ENCODE assay signal across 9 cellular contexts in the genomic region with DNA sequence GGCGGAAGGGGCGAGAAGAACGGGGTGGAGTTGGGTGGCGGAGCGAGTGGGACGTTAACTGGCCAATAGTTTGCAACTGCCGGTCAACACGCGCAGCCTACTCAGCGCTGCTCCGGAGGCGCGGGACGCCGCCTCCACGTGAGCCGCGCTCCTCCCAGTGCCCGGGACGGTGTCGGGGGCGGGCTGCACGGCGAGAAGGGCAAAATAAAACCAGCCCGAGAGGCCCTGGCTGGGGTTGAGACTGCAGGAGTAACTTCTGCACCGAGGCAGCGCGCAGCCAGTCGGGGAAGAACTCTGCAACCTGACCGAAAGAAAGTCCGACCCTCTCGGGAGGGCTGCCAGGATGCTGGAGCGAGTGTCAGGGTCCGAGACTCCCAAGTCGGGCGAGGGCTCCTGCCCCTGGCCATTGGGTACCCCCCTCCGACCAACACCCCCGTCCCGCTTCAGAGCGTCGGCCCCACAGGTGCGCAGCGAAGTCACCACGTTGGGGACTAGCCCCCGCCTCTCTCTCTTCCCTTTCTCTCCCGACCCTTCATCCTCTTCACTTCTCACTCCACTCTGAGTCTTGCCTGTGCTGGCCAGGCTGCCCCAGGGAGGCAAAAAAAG. TPM values are rescaled to one million over a fixed set of nuclear protein-coding genes. Genes with fewer than 3 reads are reported as not detected.
DNase-seq lines count a peak whose midpoint lies in the region; TF ChIP-seq lines count a peak whose summit lies in the region.
"Had no signal": no experiment of that assay in that cellular context is flagged by ENCODE, and none has a peak within 500 bp of the region (broad histone marks: within the 10 kb centered on the region; RNA-seq: fewer than 3 reads in every experiment).

No MANE protein-coding gene starts in this region.

- CTCF ChIA-PET in A673 (lab: Charles Lee) = no interaction called here

- peak overlapping the region; percentile 48 for H3K4me3 ChIP-seq in LNCaP clone FGC (ENCODE audit: low read depth, low read length)
- H3K4me3 ChIP-seq in endodermal cell (ENCODE audit: low read length) = peak overlapping the region; percentile 81
- H3K4me3 ChIP-seq in A673 (ENCODE audit: low read depth, low read length, poor library complexity, severe bottlenecking) = no peak overlapping the region

- peaks cover 56% of the 10 kb centered on the region for H3K27me3 Mint-ChIP-seq in endodermal cell (ENCODE audit: insufficient read depth)

- H3K36me3 ChIP-seq in endodermal cell (ENCODE audit: control insufficient read depth, insufficient read depth, low read length) (no peaks in the 10 kb centered on the region), A673 (ENCODE audit: insufficient read depth, low read length, poor library complexity, severe bottlenecking) (no peaks in the 10 kb centered on the region)

- no peaks in the 10 kb centered on the region for H3K9me3 Mint-ChIP-seq in endodermal cell

- H3K4me1 ChIP-seq in endodermal cell (ENCODE audit: control insufficient read depth, insufficient read depth, low read length) (no peaks in the 10 kb centered on the region), A673 (ENCODE audit: insufficient read depth, low read length, poor library complexity, severe bottlenecking) (no peaks in the 10 kb centered on the region)

- no TSS peak for BruUV-seq in A673 (replicated peaks; lab: Mats Ljungman, UMichigan)

- H3K9ac ChIP-seq in endodermal cell (ENCODE audit: extremely low read depth, low read length, poor library complexity, severe bottlenecking) = no peak overlapping the region

- 0 to 2% methylated on average over 7 to 46 of the region's 46 CpGs for WGBS in endodermal cell (ENCODE audit: insufficient coverage in 1 of 2, insufficient read length in 1 of 2), 2 experiments

- H3K27ac Mint-ChIP-seq in endodermal cell = no peak overlapping the region

- H3K4me3 Mint-ChIP-seq in endodermal cell = peak overlapping the region; percentile 58

- H3K27ac ChIP-seq in endodermal cell (ENCODE audit: low read depth, low read length) (peak overlapping the region; percentile 91), A673 (ENCODE audit: low read depth, low read length, poor library complexity, severe bottlenecking) (no peak overlapping the region)

- no peaks in the 10 kb centered on the region for H3K36me3 Mint-ChIP-seq in endodermal cell (ENCODE audit: low read depth)

- intact Hi-C loops in A673 (cut with micrococcal nuclease; ENCODE audit: unreplicated experiment) = no loop called here

- peaks cover 13% of the 10 kb centered on the region for H3K4me1 Mint-ChIP-seq in endodermal cell

- H3K27me3 ChIP-seq in endodermal cell (ENCODE audit: control insufficient read depth, insufficient read depth, low read length, poor library complexity, severe bottlenecking) = peaks cover 54% of the 10 kb centered on the region
- no peaks in the 10 kb centered on the region for H3K27me3 ChIP-seq in A673 (replicated peaks; ENCODE audit: insufficient read depth, low read depth, low read length, poor library complexity)

- DNase-seq in A172 (ENCODE audit: low spot score) (peak; percentile 45), LNCaP clone FGC (ENCODE audit: low read depth) (peak; percentile 3), endodermal cell (peak; percentile 85), myocyte (ENCODE audit: low read depth) (peak; percentile 47), A673 (ENCODE audit: low spot score) (no peak), NCI-H187 (lab: John Stamatoyannopoulos, UW) (no peak), NCI-H2029 treated with DMSO at 0.1 percent for 48 hours (lab: John Stamatoyannopoulos, UW) (no peak), EL (no peak)
- DNase-seq: stimulated activated CD4-positive, alpha-beta T cell treated with anti-CD3 and anti-CD28 coated beads, Interleukin-4, amount 100 ng/mL, for 1 hour had no signal

- POLR2A ChIA-PET in A673 (lab: Charles Lee; ENCODE audit: low non-redundant PET) = no interaction called here

- no peak for TF ChIP-seq CTCF in LNCaP clone FGC (IDR thresholded peaks at IDR 0.05; ENCODE audit: control insufficient read depth, extremely low read depth, insufficient read depth)
- no peak for TF ChIP-seq CTCF in endodermal cell (conservative IDR thresholded peaks at IDR 0.05)
- TF ChIP-seq CTCF in A673 (conservative IDR thresholded peaks at IDR 0.05; ENCODE audit: low read depth, low read length) = no peak

- H3K9me3 ChIP-seq in endodermal cell (ENCODE audit: control insufficient read depth, low read length) (no peaks in the 10 kb centered on the region), A673 (ENCODE audit: low read depth, low read length, poor library complexity, severe bottlenecking) (no peaks in the 10 kb centered on the region)

RNA-seq across cellular contexts. Expression of a gene that starts 25.1 kb away (rescaled TPM):
- 7.7 and 27.5 TPM in 2 replicates for total RNA-seq in A172 (2014; rRNA removed; shearing (Covaris generic))
- total RNA-seq in endodermal cell (1 to 10 TPM; 4.7 to 6.2 TPM), myocyte (34.1 and 41.8 TPM in 2 replicates), A673 (2021) (not detected in 2 replicates)
- 25.8 TPM for polyA plus RNA-seq in endodermal cell (2013, experiment 1 of 2)
- polyA plus RNA-seq in endodermal cell (2013, experiment 2 of 2) = 25.3 TPM
- 5.2 TPM for polyA plus RNA-seq in myocyte (2012)

Comparison
In these comparisons a context has a peak if more than half of its experiments do, and no peak if none do; other contexts are left out.
1. DNase-seq: peak in A172 (single experiment), LNCaP clone FGC (single experiment), endodermal cell (single experiment) and myocyte (single experiment); none in A673 (single experiment), NCI-H187 (0 of 2), NCI-H2029 treated with DMSO at 0.1 percent for 48 hours (single experiment) and EL (single experiment).